ENCODE assay signal across 31 cellular contexts in genomic region chr13:110403721-110404120, GRCh38.
DNase-seq lines count a peak whose midpoint lies in the region; ATAC-seq and TF ChIP-seq lines count a peak whose summit lies in the region.
"Had no signal": no experiment of that assay in that cellular context is flagged by ENCODE, and none has a peak within 500 bp of the region (broad histone marks: within the 10 kb centered on the region; RNA-seq: fewer than 3 reads in every experiment).

No MANE protein-coding gene starts in this region.

- no peak for TF ChIP-seq EP300 in sigmoid colon (IDR thresholded peaks at IDR 0.05)

- POLR2A ChIA-PET in AG04450 (lab: Yijun Ruan, JAX): interaction anchor here (0.5 to 1.4 kb wide), 4 partner anchors 8 to 97 kb away, joined by 3 to 4 read pairs (median 4); partner anchors contain the start of gene COL4A1

- H3K4me3 Mint-ChIP-seq in Calu3 (ENCODE audit: low read depth, unreplicated experiment): no peak overlapping the region
- H3K4me3 Mint-ChIP-seq: activated naive CD8-positive, alpha-beta T cell treated with anti-CD3 and anti-CD28 coated beads, Interleukin-2, amount 10 ng/mL, durations not matched to agents 7 days and 5 days; activated T-helper 17 cell treated with anti-CD3 and anti-CD28 coated beads, Interleukin-2, amount 50 U/mL, for 72 hours; brain; nephron progenitor cell; stimulated activated naive B cell treated with anti-CD40 and anti-IgM and Interleukin-4, amounts not matched to agents 10 μg/mL and 1 μg/mL and 100 μg/mL, for 72 hours; type B pancreatic cell had no signal

- CTCF ChIA-PET in AG04450 (lab: Charles Lee): interaction anchor here (0.9 kb wide), 1 partner anchor 8 kb away, joined by 7 read pairs; no protein-coding TSS in a partner anchor
- CTCF ChIA-PET in Calu3 (lab: Charles Lee): no interaction called here

- DNase-seq in AG04450 (ENCODE audit: low read depth, low spot score) (no peak), amniotic epithelial cell (ENCODE audit: low read depth) (peak; percentile 43), fibroblast of villous mesenchyme (ENCODE audit: low read depth) (peak; percentile 65), sigmoid colon (no peak), nucleus accumbens (lab: John Stamatoyannopoulos, UW) (no peak), Calu3 (no peak), NCI-H1930 (lab: John Stamatoyannopoulos, UW) (no peak)
- DNase-seq: activated CD4-positive, alpha-beta T cell treated with anti-CD3 and anti-CD28 coated beads for 48 hours; activated naive CD8-positive, alpha-beta T cell treated with anti-CD3 and anti-CD28 coated beads, Interleukin-2, amount 10 ng/mL, durations not matched to agents 7 days and 5 days; colonic mucosa; COR-L47; heart right ventricle; MG63; midbrain; NCI-H1436; NCI-H510A; nephron progenitor cell; NK-92 treated with Interleukin-12 subunit alpha and Interleukin-12 subunit beta, amount 100 ng/mL, for 24 hours; Peyer's patch; small intestine; stimulated activated CD4-positive, alpha-beta T cell treated with anti-CD3 and anti-CD28 coated beads, Interleukin-2, amount 100 ng/mL, for 48 hours; stimulated activated naive B cell treated with anti-CD40 and anti-IgM and Interleukin-4, amounts not matched to agents 10 μg/mL and 1 μg/mL and 100 μg/mL, for 72 hours; T-helper 17 cell had no signal

- peak overlapping the region; percentile 58 for H3K27ac ChIP-seq in AG04450 (ENCODE audit: low read depth, low read length)
- peak overlapping the region; percentile 90 to 96 (median 93) for H3K27ac ChIP-seq in sigmoid colon
- H3K27ac ChIP-seq: BLaER1, Peyer's patch had no signal

- no peaks in the 10 kb centered on the region for H3K36me3 ChIP-seq in sigmoid colon
- H3K36me3 ChIP-seq: BLaER1, colonic mucosa, MG63, Peyer's patch had no signal

- TF ChIP-seq CTCF in AG04450 (IDR thresholded peaks at IDR 0.05; ENCODE audit: low read depth, low read length) (no peak), fibroblast of villous mesenchyme (IDR thresholded peaks at IDR 0.05; ENCODE audit: insufficient read depth, low read depth, low read length) (no peak), sigmoid colon (IDR thresholded peaks at IDR 0.05) (no peak), Calu3 (IDR thresholded peaks at IDR 0.05; ENCODE audit: unreplicated experiment) (no peak)

- intact Hi-C loops in sigmoid colon (cut with DNase I): no loop called here
- intact Hi-C loops in Calu3 (cut with micrococcal nuclease; ENCODE audit: unreplicated experiment): no loop called here

- ATAC-seq in GM18907 (IDR thresholded peaks at IDR 0.05; ENCODE audit: unreplicated experiment): no peak
- ATAC-seq: A549; activated T-helper 17 cell treated with anti-CD3 and anti-CD28 coated beads, Interleukin-2, amount 50 U/mL, for 72 hours; heart right ventricle; K562; stimulated activated naive B cell treated with anti-CD40 and anti-IgM and Interleukin-4, amounts not matched to agents 10 μg/mL and 1 μg/mL and 100 μg/mL, for 72 hours; T-helper 17 cell had no signal

- no peaks in the 10 kb centered on the region for H3K9me3 Mint-ChIP-seq in Calu3 (ENCODE audit: low read depth, unreplicated experiment)
- H3K9me3 Mint-ChIP-seq: activated naive CD8-positive, alpha-beta T cell treated with anti-CD3 and anti-CD28 coated beads, Interleukin-2, amount 10 ng/mL, durations not matched to agents 7 days and 5 days; activated T-helper 17 cell treated with anti-CD3 and anti-CD28 coated beads, Interleukin-2, amount 50 U/mL, for 72 hours; brain; nephron progenitor cell; type B pancreatic cell had no signal

- no peak overlapping the region for H3K4me3 ChIP-seq in AG04450 (ENCODE audit: low read depth, low read length)
- no peak overlapping the region for H3K4me3 ChIP-seq in fibroblast of villous mesenchyme (ENCODE audit: low read depth, low read length)
- no peak overlapping the region for H3K4me3 ChIP-seq in sigmoid colon
- H3K4me3 ChIP-seq: A549, BLaER1, colonic mucosa, heart right ventricle, K562, MG63, Peyer's patch had no signal

- no peak for TF ChIP-seq POLR2A in sigmoid colon (IDR thresholded peaks at IDR 0.05)

- H3K27me3 Mint-ChIP-seq in Calu3 (ENCODE audit: unreplicated experiment): no peaks in the 10 kb centered on the region
- H3K27me3 Mint-ChIP-seq: progenitor cell of endocrine pancreas, type B pancreatic cell had no signal

- H3K27ac Mint-ChIP-seq in Calu3 (ENCODE audit: unreplicated experiment): no peak overlapping the region
- H3K27ac Mint-ChIP-seq: activated naive CD8-positive, alpha-beta T cell treated with anti-CD3 and anti-CD28 coated beads, Interleukin-2, amount 10 ng/mL, durations not matched to agents 7 days and 5 days; activated T-helper 17 cell treated with anti-CD3 and anti-CD28 coated beads, Interleukin-2, amount 50 U/mL, for 72 hours; nephron progenitor cell; progenitor cell of endocrine pancreas; T-helper 17 cell; type B pancreatic cell had no signal

- peaks cover 18% of the 10 kb centered on the region for H3K4me1 Mint-ChIP-seq in Calu3 (ENCODE audit: low read depth, unreplicated experiment)
- H3K4me1 Mint-ChIP-seq: activated naive CD8-positive, alpha-beta T cell treated with anti-CD3 and anti-CD28 coated beads, Interleukin-2, amount 10 ng/mL, durations not matched to agents 7 days and 5 days had no signal

- no peaks in the 10 kb centered on the region for H3K36me3 Mint-ChIP-seq in Calu3 (ENCODE audit: insufficient read depth, unreplicated experiment)
- H3K36me3 Mint-ChIP-seq: activated naive CD8-positive, alpha-beta T cell treated with anti-CD3 and anti-CD28 coated beads, Interleukin-2, amount 10 ng/mL, durations not matched to agents 7 days and 5 days; stimulated activated naive B cell treated with anti-CD40 and anti-IgM and Interleukin-4, amounts not matched to agents 10 μg/mL and 1 μg/mL and 100 μg/mL, for 72 hours had no signal

- 64 to 68% methylated on average over 2 of the region's 2 CpGs for WGBS in sigmoid colon, 2 donors

- peaks cover 0 to 90% (median 82%) of the 10 kb centered on the region in 4 donors for H3K4me1 ChIP-seq in sigmoid colon
- H3K4me1 ChIP-seq: colonic mucosa, Peyer's patch had no signal

- H3K9me3 ChIP-seq in AG04450 (ENCODE audit: control insufficient read depth, insufficient read depth, low read length): no peaks in the 10 kb centered on the region; the same call in 1 of the 2 replicates
- H3K9me3 ChIP-seq in sigmoid colon: no peaks in the 10 kb centered on the region
- H3K9me3 ChIP-seq: A549, BLaER1, colonic mucosa, heart right ventricle, MG63, Peyer's patch had no signal

- BruUV-seq in Calu3 (replicated peaks; lab: Mats Ljungman, UMichigan): no TSS peak

- H3K27me3 ChIP-seq in AG04450 (ENCODE audit: control insufficient read depth, insufficient read depth, low read length) (no peaks in the 10 kb centered on the region), sigmoid colon (no peaks in the 10 kb centered on the region)
- H3K27me3 ChIP-seq: BLaER1, colonic mucosa, MG63, Peyer's patch had no signal

Comparison
In these comparisons a context has a peak if more than half of its experiments do, and no peak if none do; other contexts are left out.
1. DNase-seq: peak in amniotic epithelial cell (single experiment) and fibroblast of villous mesenchyme (single experiment); none in AG04450 (single experiment), sigmoid colon (single experiment), nucleus accumbens (0 of 56), Calu3 (single experiment) and NCI-H1930 (0 of 2).